Comparison of ENCODE assay signal across 8 cellular contexts in genomic region chr15:74826372-74826819, GRCh38. TPM values are rescaled to one million over a fixed set of nuclear protein-coding genes. Genes with fewer than 3 reads are reported as not detected.
DNase-seq lines count a peak whose midpoint lies in the region; TF ChIP-seq lines count a peak whose summit lies in the region.

CPLX3 (plus strand) TSS chr15:74826627; CDS start chr15:74826704, 77 bp downstream.

- H3K4me1 ChIP-seq in HEK293 (ENCODE audit: control insufficient read depth, insufficient read depth, low read length) = 0 out of 2 replicates have a peak, but pooled peaks cover 2% of the 10 kb centered on the region

- peak; percentile 64 for DNase-seq in activated CD4-positive, alpha-beta T cell treated with anti-CD3 and anti-CD28 coated beads, Interleukin-2, amount 10 ng/mL, durations not matched to agents 7 days and 5 days
- DNase-seq in epithelial cell of esophagus (ENCODE audit: low read depth) (peak; percentile 24), retina (peak; percentile 63), chondrocyte (ENCODE audit: low spot score) (no peak), HT-29 (ENCODE audit: low spot score) (no peak), NCI-H446 (lab: John Stamatoyannopoulos, UW) (no peak), COLO668 (lab: John Stamatoyannopoulos, UW; ENCODE audit: unreplicated experiment) (no peak)

- CTCF ChIA-PET in HEK293 (lab: Yijun Ruan, JAX) = interaction anchor here (0.6 to 8.3 kb wide), 6 partner anchors 9 to 205 kb away, joined by 3 to 63 read pairs (median 4); partner anchors contain the start of gene ULK3
- CTCF ChIA-PET in activated CD4-positive, alpha-beta T cell treated with anti-CD3 and anti-CD28 coated beads, Interleukin-2, amount 10 ng/mL, durations not matched to agents 7 days and 5 days (lab: Charles Lee) = interaction anchor here (0.8 to 1.7 kb wide), 4 partner anchors 33 to 75 kb away, joined by 3 to 5 read pairs (median 4); partner anchors contain the start of gene CSK

- no peak for TF ChIP-seq CTCF in HEK293 (tag by site-specific recombination; IDR thresholded peaks at IDR 0.05)
- TF ChIP-seq CTCF in epithelial cell of esophagus (IDR thresholded peaks at IDR 0.05; ENCODE audit: insufficient read depth, low read depth, low read length, missing control alignments) = no peak
- no peak for TF ChIP-seq CTCF in chondrocyte (IDR thresholded peaks at IDR 0.05)

- H3K9me3 ChIP-seq in HEK293 (ENCODE audit: control insufficient read depth, insufficient read depth, low read depth, low read length) = no peaks in the 10 kb centered on the region

- H3K36me3 ChIP-seq in HEK293 (ENCODE audit: control insufficient read depth in 2 of 2, insufficient read depth in 1 of 2, low read length in 2 of 2) = no peaks in the 10 kb centered on the region

- no peaks in the 10 kb centered on the region for H3K9me3 Mint-ChIP-seq in activated CD4-positive, alpha-beta T cell treated with anti-CD3 and anti-CD28 coated beads, Interleukin-2, amount 10 ng/mL, durations not matched to agents 7 days and 5 days
- no peaks in the 10 kb centered on the region for H3K9me3 Mint-ChIP-seq in chondrocyte (ENCODE audit: low read depth)

- no peaks in the 10 kb centered on the region for H3K36me3 Mint-ChIP-seq in activated CD4-positive, alpha-beta T cell treated with anti-CD3 and anti-CD28 coated beads, Interleukin-2, amount 10 ng/mL, durations not matched to agents 7 days and 5 days (ENCODE audit: low read depth)
- H3K36me3 Mint-ChIP-seq in chondrocyte (ENCODE audit: low read depth) = no peaks in the 10 kb centered on the region

- no peak within 1 kb of the TSS for H3K27ac Mint-ChIP-seq in activated CD4-positive, alpha-beta T cell treated with anti-CD3 and anti-CD28 coated beads, Interleukin-2, amount 10 ng/mL, durations not matched to agents 7 days and 5 days
- no peak within 1 kb of the TSS for H3K27ac Mint-ChIP-seq in chondrocyte (ENCODE audit: unreplicated experiment)

- H3K4me3 ChIP-seq in HEK293 (ENCODE audit: low read depth, low read length) = no peak within 1 kb of the TSS
- H3K4me3 ChIP-seq in epithelial cell of esophagus (ENCODE audit: low read length) = no peak within 1 kb of the TSS

- H3K27me3 Mint-ChIP-seq in activated CD4-positive, alpha-beta T cell treated with anti-CD3 and anti-CD28 coated beads, Interleukin-2, amount 10 ng/mL, durations not matched to agents 7 days and 5 days = peaks cover 24% of the 10 kb centered on the region
- H3K27me3 Mint-ChIP-seq in chondrocyte (ENCODE audit: low read depth) = peaks cover 24% of the 10 kb centered on the region

- POLR2A ChIA-PET in HEK293 (lab: Yijun Ruan, JAX) = no interaction called here
- POLR2A ChIA-PET in activated CD4-positive, alpha-beta T cell treated with anti-CD3 and anti-CD28 coated beads, Interleukin-2, amount 10 ng/mL, durations not matched to agents 7 days and 5 days (lab: Charles Lee) = no interaction called here

- H3K4me1 Mint-ChIP-seq in activated CD4-positive, alpha-beta T cell treated with anti-CD3 and anti-CD28 coated beads, Interleukin-2, amount 10 ng/mL, durations not matched to agents 7 days and 5 days = peaks cover 10% of the 10 kb centered on the region
- H3K4me1 Mint-ChIP-seq in chondrocyte (ENCODE audit: low read depth) = no peaks in the 10 kb centered on the region

- H3K4me3 Mint-ChIP-seq in activated CD4-positive, alpha-beta T cell treated with anti-CD3 and anti-CD28 coated beads, Interleukin-2, amount 10 ng/mL, durations not matched to agents 7 days and 5 days = no peak within 1 kb of the TSS
- H3K4me3 Mint-ChIP-seq in chondrocyte (ENCODE audit: unreplicated experiment) = no peak within 1 kb of the TSS

- H3K27ac ChIP-seq in HEK293 (ENCODE audit: extremely low read depth, low read depth, low read length) = no peak within 1 kb of the TSS

TF ChIP-seq in HEK293, 187 proteins besides CTCF, POLR2A, EP300 and RAD21:
- TF ChIP-seq, protein P1, sequence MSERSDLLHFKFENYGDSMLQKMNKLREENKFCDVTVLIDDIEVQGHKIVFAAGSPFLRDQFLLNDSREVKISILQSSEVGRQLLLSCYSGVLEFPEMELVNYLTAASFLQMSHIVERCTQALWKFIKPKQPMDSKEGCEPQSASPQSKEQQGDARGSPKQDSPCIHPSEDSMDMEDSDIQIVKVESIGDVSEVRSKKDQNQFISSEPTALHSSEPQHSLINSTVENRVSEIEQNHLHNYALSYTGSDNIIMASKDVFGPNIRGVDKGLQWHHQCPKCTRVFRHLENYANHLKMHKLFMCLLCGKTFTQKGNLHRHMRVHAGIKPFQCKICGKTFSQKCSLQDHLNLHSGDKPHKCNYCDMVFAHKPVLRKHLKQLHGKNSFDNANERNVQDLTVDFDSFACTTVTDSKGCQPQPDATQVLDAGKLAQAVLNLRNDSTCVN (tag by site-specific recombination; optimal IDR thresholded peaks at IDR 0.05) = no peak
- 0 out of 2 replicates have a peak, but pooled peaks have one; percentile 3 for TF ChIP-seq ZFHX2 (tag by site-specific recombination; conservative IDR thresholded peaks at IDR 0.05)
- peak; percentile 83 for TF ChIP-seq REST (tag by site-specific recombination; IDR thresholded peaks at IDR 0.05)

RNA-seq across cellular contexts. Expression of gene CPLX3, which starts in this region (rescaled TPM):
- under 1 TPM; 0.12 to 0.19 TPM for total RNA-seq in activated CD4-positive, alpha-beta T cell treated with anti-CD3 and anti-CD28 coated beads, Interleukin-2, amount 10 ng/mL, durations not matched to agents 7 days and 5 days
- not detected in 3 replicates for total RNA-seq in chondrocyte
- 0.13 and 0.25 TPM in 2 replicates for total RNA-seq in HT-29 (2014; rRNA removed; shearing (Covaris generic))

Comparison
In these comparisons a context has a peak if more than half of its experiments do, and no peak if none do; other contexts are left out.
1. Peak in DNase-seq in activated CD4-positive, alpha-beta T cell treated with anti-CD3 and anti-CD28 coated beads, Interleukin-2, amount 10 ng/mL, durations not matched to agents 7 days and 5 days; RNA of the gene not detected or under 1 TPM.
2. DNase-seq: peak in epithelial cell of esophagus (single experiment) and retina (single experiment); none in chondrocyte (single experiment), HT-29 (single experiment), NCI-H446 (0 of 2) and COLO668 (single experiment).